In genomic region chr1:166087734-166088571, GRCh38 we compare ENCODE assay signal across 26 cellular contexts.
"Had no signal": no experiment of that assay in that cellular context is flagged by ENCODE, and none has a peak within 500 bp of the region (broad histone marks: within the 10 kb centered on the region; RNA-seq: fewer than 3 reads in every experiment).

No MANE protein-coding gene starts in this region.

- H3K79me2 ChIP-seq: hepatocyte had no signal

- H3K27me3 ChIP-seq: foreskin keratinocyte, gastroesophageal sphincter, heart left ventricle, hepatocyte, left lung, spleen, tibial nerve, upper lobe of right lung, uterus had no signal

- H3K27ac ChIP-seq: coronary artery, foreskin keratinocyte, gastroesophageal sphincter, heart left ventricle, hepatocyte, left lung, psoas muscle, spleen, thoracic aorta, tibial nerve, upper lobe of right lung, uterus had no signal

- H3K36me3 Mint-ChIP-seq: mesothelial cell of epicardium; naive B cell; natural killer cell treated with Interleukin-12 subunit alpha and Interleukin-12 subunit beta and Interleukin-15 and Interleukin-18, amount 100 ng/mL, for 72 hours; stimulated activated naive B cell treated with anti-CD40 and anti-IgM and Interleukin-4, amounts not matched to agents 10 μg/mL and 1 μg/mL and 100 μg/mL, for 72 hours had no signal

- H3K4me3 Mint-ChIP-seq: effector memory CD8-positive, alpha-beta T cell; mesothelial cell of epicardium; naive B cell; natural killer cell treated with Interleukin-12 subunit alpha and Interleukin-12 subunit beta and Interleukin-15 and Interleukin-18, amount 100 ng/mL, for 72 hours; neural crest cell; stimulated activated naive B cell treated with anti-CD40 and anti-IgM and Interleukin-4, amounts not matched to agents 10 μg/mL and 1 μg/mL and 100 μg/mL, for 72 hours; stimulated activated naive CD8-positive, alpha-beta T cell treated with anti-CD3 and anti-CD28 coated beads, Interleukin-15, Interleukin-2, amounts not matched to agents 100 ng/mL and 50 ng/mL, for 24 hours had no signal

- H3K36me3 ChIP-seq: gastroesophageal sphincter, heart left ventricle, left lung, spleen, thoracic aorta, tibial nerve, upper lobe of right lung, uterus had no signal

- H3K4me1 Mint-ChIP-seq: mesothelial cell of epicardium; naive B cell; stimulated activated naive B cell treated with anti-CD40 and anti-IgM and Interleukin-4, amounts not matched to agents 10 μg/mL and 1 μg/mL and 100 μg/mL, for 72 hours had no signal

- H3K27ac Mint-ChIP-seq: effector memory CD8-positive, alpha-beta T cell; mesothelial cell of epicardium; naive B cell; natural killer cell treated with Interleukin-12 subunit alpha and Interleukin-12 subunit beta and Interleukin-15 and Interleukin-18, amount 100 ng/mL, for 72 hours; stimulated activated naive B cell treated with anti-CD40 and anti-IgM and Interleukin-4, amounts not matched to agents 10 μg/mL and 1 μg/mL and 100 μg/mL, for 72 hours; stimulated activated naive CD8-positive, alpha-beta T cell treated with anti-CD3 and anti-CD28 coated beads, Interleukin-15, Interleukin-2, amounts not matched to agents 100 ng/mL and 50 ng/mL, for 24 hours had no signal

- H3K9me3 ChIP-seq: gastroesophageal sphincter, heart left ventricle, left lung, mucosa of descending colon, psoas muscle, spleen, thoracic aorta, tibial nerve, upper lobe of right lung, uterus had no signal

- H3K4me1 ChIP-seq: foreskin keratinocyte, gastroesophageal sphincter, left lung, psoas muscle, upper lobe of right lung, uterus had no signal

- H3K4me3 ChIP-seq: coronary artery, gastroesophageal sphincter, heart left ventricle, hepatocyte, left lung, mucosa of descending colon, psoas muscle, skin epidermis, spleen, thoracic aorta, tibial nerve, upper lobe of right lung, uterus had no signal

- DNase-seq: effector memory CD8-positive, alpha-beta T cell; foreskin keratinocyte; heart left ventricle; left cardiac atrium; left lung; mesenchymal stem cell; mucosa of descending colon; naive B cell; posterior cingulate gyrus; psoas muscle; right cardiac atrium; spleen; stimulated activated CD4-positive, alpha-beta T cell treated with anti-CD3 and anti-CD28 coated beads, Interleukin-4, amount 100 ng/mL, for 4 hours; stimulated activated naive B cell treated with anti-CD40 and anti-IgM and Interleukin-4, amounts not matched to agents 10 μg/mL and 1 μg/mL and 100 μg/mL, for 72 hours; upper lobe of right lung; uterus had no signal

- H2AFZ ChIP-seq: hepatocyte had no signal

- H3K9me3 Mint-ChIP-seq: mesothelial cell of epicardium; natural killer cell treated with Interleukin-12 subunit alpha and Interleukin-12 subunit beta and Interleukin-15 and Interleukin-18, amount 100 ng/mL, for 72 hours; neural crest cell; stimulated activated naive CD8-positive, alpha-beta T cell treated with anti-CD3 and anti-CD28 coated beads, Interleukin-15, Interleukin-2, amounts not matched to agents 100 ng/mL and 50 ng/mL, for 24 hours had no signal

- H3K4me2 ChIP-seq: hepatocyte had no signal
